Comparison of ENCODE assay signal across 13 cellular contexts in the genomic region with DNA sequence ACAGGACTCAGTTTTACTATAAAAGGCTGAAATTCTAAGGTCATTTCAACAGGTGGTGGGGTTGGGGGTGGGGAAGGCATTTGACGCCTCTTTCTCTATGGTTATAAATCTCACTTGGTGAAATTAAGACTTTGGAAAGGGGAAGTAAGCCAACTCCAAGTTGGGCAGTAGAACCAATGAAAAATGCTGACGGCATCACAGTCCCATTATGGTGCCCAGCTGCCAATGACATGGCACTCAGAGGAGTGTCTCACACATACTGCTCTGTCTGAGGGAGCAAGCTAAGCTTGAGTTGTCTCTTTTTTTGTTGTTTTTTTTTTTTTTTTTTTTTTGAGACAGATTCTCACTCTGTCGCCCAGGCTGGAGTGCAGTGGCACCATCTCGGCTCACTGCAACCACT. TPM values are rescaled to one million over a fixed set of nuclear protein-coding genes. Genes with fewer than 3 reads are reported as not detected.
DNase-seq lines count a peak whose midpoint lies in the region; ATAC-seq and TF ChIP-seq lines count a peak whose summit lies in the region.
"Had no signal": no experiment of that assay in that cellular context is flagged by ENCODE, and none has a peak within 500 bp of the region (broad histone marks: within the 10 kb centered on the region; RNA-seq: fewer than 3 reads in every experiment).

No MANE protein-coding gene starts in this region.

- H3K36me3 ChIP-seq in body of pancreas (replicated peaks in 1 of 2; ENCODE audit: insufficient read depth in 1 of 2, low read depth in 2 of 2) (no peaks in the 10 kb centered on the region), skeletal muscle tissue (ENCODE audit: control insufficient read depth in 3 of 3, insufficient read depth in 3 of 3, low read length in 3 of 3) (no peaks in the 10 kb centered on the region)

- TF ChIP-seq POLR2A in body of pancreas (IDR thresholded peaks at IDR 0.05), result no peak

- H3K9ac ChIP-seq in skeletal muscle tissue (ENCODE audit: low read depth in 1 of 3, low read length in 3 of 3), result peak overlapping the region in 2 of 3 donors; percentile 39 to 48

- no peak overlapping the region for H3K4me3 ChIP-seq in body of pancreas
- peak overlapping the region in 2 of 3 donors; percentile 41 to 89 for H3K4me3 ChIP-seq in skeletal muscle tissue (ENCODE audit: low read length in 3 of 3)

- H3K27me3 ChIP-seq in body of pancreas (no peaks in the 10 kb centered on the region), skeletal muscle tissue (ENCODE audit: control insufficient read depth in 3 of 3, insufficient read depth in 3 of 3, low read length in 3 of 3) (peaks cover 0 to 6% (median 0%) of the 10 kb centered on the region in 3 donors)

- TF ChIP-seq CTCF in body of pancreas (IDR thresholded peaks at IDR 0.05), result no peak

- H3K4me1 ChIP-seq in body of pancreas, result peaks cover 42% of the 10 kb centered on the region
- H3K4me1 ChIP-seq in skeletal muscle tissue (ENCODE audit: control insufficient read depth in 3 of 3, insufficient read depth in 3 of 3, low read length in 3 of 3), result peaks cover 4 to 26% (median 4%) of the 10 kb centered on the region in 3 donors

- 43% methylated on average over 4 of the region's 4 CpGs for WGBS in body of pancreas, 2 donors

- H3K27ac ChIP-seq in body of pancreas, result peak overlapping the region; percentile 1 to 73 (median 26)
- H3K27ac ChIP-seq in skeletal muscle tissue (ENCODE audit: low read depth, low read length), result peak overlapping the region; percentile 57

- H3K9me3 ChIP-seq in body of pancreas (no peaks in the 10 kb centered on the region), skeletal muscle tissue (ENCODE audit: control insufficient read depth in 3 of 3, low read length in 3 of 3) (no peaks in the 10 kb centered on the region)

- ATAC-seq in body of pancreas (no peak), HG03196 (IDR thresholded peaks at IDR 0.05; ENCODE audit: unreplicated experiment) (no peak), GM21360 (IDR thresholded peaks at IDR 0.05; ENCODE audit: unreplicated experiment) (no peak)
- ATAC-seq: HCT116 had no signal

- intact Hi-C loops in body of pancreas (cut with DNase I), result no loop called here

- DNase-seq in KBM-7 (peak; percentile 27), MV-4-11 (lab: John Stamatoyannopoulos, UW) (peak; percentile 49), body of pancreas (peak; percentile 41 to 65 (median 46)), GM03348 (ENCODE audit: low spot score) (no peak)
- DNase-seq: C1 segment of cervical spinal cord; Calu3; CD4-positive, alpha-beta T cell; DMS79; IMR-90 had no signal

- in situ Hi-C loops in KBM-7 (cut with MboI; ENCODE audit: low pct_unique_long_range_greater_than_20kb, low sequenced_read_pairs), result no loop called here

RNA-seq across cellular contexts. Expression of gene SLC16A10, which starts 4.7 kb away (rescaled TPM):
- total RNA-seq in body of pancreas (100 to 1,000 TPM in 1 of 2 donors, 10 to 100 TPM in 1; 59.4 to 124 TPM), skeletal muscle tissue (40.7 TPM)
- total RNA-seq: IMR-90 had no signal

Comparison
In these comparisons a context has a peak if more than half of its experiments do, and no peak if none do; other contexts are left out.
1. H3K4me3 ChIP-seq: peak in skeletal muscle tissue (2 of 3); none in body of pancreas (0 of 2).